In genomic region chr20:45909817-45910669, GRCh38 we compare ENCODE assay signal across 1 cellular context.
A peak's percentile ranks its signal among the peaks of the same experiment; 100 is the strongest.
TF ChIP-seq lines count a peak whose summit lies in the region.

No MANE protein-coding gene starts in this region.

TF ChIP-seq in HepG2, 621 proteins besides CTCF, POLR2A, EP300 and RAD21 (continued from another document and continues in another):
- TF ChIP-seq RARA (CRISPR knock-in tag; IDR thresholded peaks at IDR 0.05) (peak; percentile 96), ZBTB7A (CRISPR knock-in tag; IDR thresholded peaks at IDR 0.05) (no peak), AGO1 (IDR thresholded peaks at IDR 0.05; ENCODE audit: low read depth, low read length, poor library complexity, severe bottlenecking) (no peak), MXI1 (IDR thresholded peaks at IDR 0.05; ENCODE audit: borderline replicate concordance, low read depth, low read length) (no peak), FOXM1 (CRISPR knock-in tag; IDR thresholded peaks at IDR 0.05) (no peak), ZNF747 (CRISPR knock-in tag; IDR thresholded peaks at IDR 0.05; ENCODE audit: borderline replicate concordance) (no peak), MYPOP (CRISPR knock-in tag; IDR thresholded peaks at IDR 0.05) (no peak; the same call in 1 of the 2 replicates), HNRNPLL (IDR thresholded peaks at IDR 0.05; ENCODE audit: low read depth, low read length, poor library complexity, severe bottlenecking) (no peak), EHMT2 (IDR thresholded peaks at IDR 0.05; ENCODE audit: borderline replicate concordance, low read depth, low read length) (no peak), ARNTL (CRISPR knock-in tag; IDR thresholded peaks at IDR 0.05) (peak; percentile 58; the same call in 1 of the 2 replicates), ARID5B (CRISPR knock-in tag; IDR thresholded peaks at IDR 0.05) (peak; percentile 78), FOXK2 (IDR thresholded peaks at IDR 0.05) (no peak), RBFOX2 (IDR thresholded peaks at IDR 0.05; ENCODE audit: low read depth, low read length) (0 out of 2 replicates have a peak, but pooled peaks have one; percentile 1), ZNF441 (CRISPR knock-in tag; IDR thresholded peaks at IDR 0.05; ENCODE audit: borderline replicate concordance) (peak; percentile 18; the same call in 1 of the 2 replicates), ZSCAN31 (CRISPR knock-in tag; IDR thresholded peaks at IDR 0.05; ENCODE audit: low read depth) (peak; percentile 53; the same call in 1 of the 2 replicates), AGO2 (optimal IDR thresholded peaks at IDR 0.05; ENCODE audit: low read depth, low read length) (no peak), ADNP (CRISPR knock-in tag; IDR thresholded peaks at IDR 0.05) (peak; percentile 62; the same call in 1 of the 2 replicates), KMT2B (CRISPR knock-in tag; IDR thresholded peaks at IDR 0.05) (0 out of 2 replicates have a peak, but pooled peaks have one; percentile 10), E2F1 (CRISPR knock-in tag; IDR thresholded peaks at IDR 0.05) (peak; percentile 52; the same call in 1 of the 2 replicates), ZSCAN12 (CRISPR knock-in tag; IDR thresholded peaks at IDR 0.05) (no peak), ZMYM4 (CRISPR knock-in tag; IDR thresholded peaks at IDR 0.05) (no peak; the same call in 1 of the 2 replicates), ZNF17 (CRISPR knock-in tag; IDR thresholded peaks at IDR 0.05) (no peak), MED13 (CRISPR knock-in tag; IDR thresholded peaks at IDR 0.05) (no peak), ZFP1 (CRISPR knock-in tag; IDR thresholded peaks at IDR 0.05) (no peak), ZNF546 (CRISPR knock-in tag; conservative IDR thresholded peaks at IDR 0.05) (no peak), ZNF563 (CRISPR knock-in tag; IDR thresholded peaks at IDR 0.05) (peak; percentile 36; the same call in 1 of the 2 replicates), SRSF1 (optimal IDR thresholded peaks at IDR 0.05; ENCODE audit: low read depth, low read length) (no peak), PRPF4 (IDR thresholded peaks at IDR 0.05; ENCODE audit: low read depth, low read length, poor library complexity, severe bottlenecking) (peak; percentile 11), TARDBP (CRISPR knock-in tag; IDR thresholded peaks at IDR 0.05) (peak; percentile 66; the same call in 1 of the 2 replicates), ZNF562 (CRISPR knock-in tag; IDR thresholded peaks at IDR 0.05; ENCODE audit: borderline replicate concordance) (no peak), NFE2 (CRISPR knock-in tag; IDR thresholded peaks at IDR 0.05) (no peak), PITX1 (CRISPR knock-in tag; IDR thresholded peaks at IDR 0.05) (no peak), HDAC2 (CRISPR knock-in tag; IDR thresholded peaks at IDR 0.05) (peak; percentile 61), ARHGAP35 (CRISPR knock-in tag; IDR thresholded peaks at IDR 0.05; ENCODE audit: borderline replicate concordance) (no peak), THAP7 (CRISPR knock-in tag; IDR thresholded peaks at IDR 0.05) (no peak), HNF4G (IDR thresholded peaks at IDR 0.05; ENCODE audit: borderline replicate concordance, low read depth, low read length) (0 out of 2 replicates have a peak, but pooled peaks have one; percentile 22), HNF4G (CRISPR knock-in tag; IDR thresholded peaks at IDR 0.05; ENCODE audit: borderline replicate concordance, low read depth) (peak; percentile 21; the same call in 1 of the 2 replicates), SP2 (CRISPR knock-in tag; IDR thresholded peaks at IDR 0.05) (no peak)
- TF ChIP-seq, protein P1, sequence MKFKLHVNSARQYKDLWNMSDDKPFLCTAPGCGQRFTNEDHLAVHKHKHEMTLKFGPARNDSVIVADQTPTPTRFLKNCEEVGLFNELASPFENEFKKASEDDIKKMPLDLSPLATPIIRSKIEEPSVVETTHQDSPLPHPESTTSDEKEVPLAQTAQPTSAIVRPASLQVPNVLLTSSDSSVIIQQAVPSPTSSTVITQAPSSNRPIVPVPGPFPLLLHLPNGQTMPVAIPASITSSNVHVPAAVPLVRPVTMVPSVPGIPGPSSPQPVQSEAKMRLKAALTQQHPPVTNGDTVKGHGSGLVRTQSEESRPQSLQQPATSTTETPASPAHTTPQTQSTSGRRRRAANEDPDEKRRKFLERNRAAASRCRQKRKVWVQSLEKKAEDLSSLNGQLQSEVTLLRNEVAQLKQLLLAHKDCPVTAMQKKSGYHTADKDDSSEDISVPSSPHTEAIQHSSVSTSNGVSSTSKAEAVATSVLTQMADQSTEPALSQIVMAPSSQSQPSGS (CRISPR knock-in tag; IDR thresholded peaks at IDR 0.05), result no peak
- TF ChIP-seq, protein P2, sequence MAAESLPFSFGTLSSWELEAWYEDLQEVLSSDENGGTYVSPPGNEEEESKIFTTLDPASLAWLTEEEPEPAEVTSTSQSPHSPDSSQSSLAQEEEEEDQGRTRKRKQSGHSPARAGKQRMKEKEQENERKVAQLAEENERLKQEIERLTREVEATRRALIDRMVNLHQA (CRISPR knock-in tag; IDR thresholded peaks at IDR 0.05), result no peak
- TF ChIP-seq, protein P3, sequence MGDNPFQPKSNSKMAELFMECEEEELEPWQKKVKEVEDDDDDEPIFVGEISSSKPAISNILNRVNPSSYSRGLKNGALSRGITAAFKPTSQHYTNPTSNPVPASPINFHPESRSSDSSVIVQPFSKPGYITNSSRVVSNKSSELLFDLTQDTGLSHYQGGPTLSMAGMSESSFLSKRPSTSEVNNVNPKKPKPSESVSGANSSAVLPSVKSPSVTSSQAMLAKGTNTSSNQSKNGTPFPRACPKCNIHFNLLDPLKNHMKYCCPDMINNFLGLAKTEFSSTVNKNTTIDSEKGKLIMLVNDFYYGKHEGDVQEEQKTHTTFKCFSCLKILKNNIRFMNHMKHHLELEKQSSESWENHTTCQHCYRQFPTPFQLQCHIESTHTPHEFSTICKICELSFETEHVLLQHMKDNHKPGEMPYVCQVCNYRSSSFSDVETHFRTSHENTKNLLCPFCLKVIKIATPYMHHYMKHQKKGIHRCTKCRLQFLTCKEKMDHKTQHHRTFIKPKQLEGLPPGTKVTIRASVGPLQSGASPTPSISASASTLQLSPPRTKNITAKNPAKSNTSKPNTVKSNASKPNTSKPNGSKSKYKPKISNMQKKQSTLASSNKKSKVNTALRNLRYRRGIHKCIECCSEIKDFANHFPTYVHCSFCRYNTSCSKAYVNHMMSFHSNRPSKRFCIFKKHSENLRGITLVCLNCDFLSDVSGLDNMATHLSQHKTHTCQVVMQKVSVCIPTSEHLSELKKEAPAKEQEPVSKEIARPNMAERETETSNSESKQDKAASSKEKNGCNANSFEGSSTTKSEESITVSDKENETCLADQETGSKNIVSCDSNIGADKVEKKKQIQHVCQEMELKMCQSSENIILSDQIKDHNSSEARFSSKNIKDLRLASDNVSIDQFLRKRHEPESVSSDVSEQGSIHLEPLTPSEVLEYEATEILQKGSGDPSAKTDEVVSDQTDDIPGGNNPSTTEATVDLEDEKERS (CRISPR knock-in tag; IDR thresholded peaks at IDR 0.05), result peak; percentile 53; the same call in 1 of the 2 replicates
- TF ChIP-seq, protein P4, sequence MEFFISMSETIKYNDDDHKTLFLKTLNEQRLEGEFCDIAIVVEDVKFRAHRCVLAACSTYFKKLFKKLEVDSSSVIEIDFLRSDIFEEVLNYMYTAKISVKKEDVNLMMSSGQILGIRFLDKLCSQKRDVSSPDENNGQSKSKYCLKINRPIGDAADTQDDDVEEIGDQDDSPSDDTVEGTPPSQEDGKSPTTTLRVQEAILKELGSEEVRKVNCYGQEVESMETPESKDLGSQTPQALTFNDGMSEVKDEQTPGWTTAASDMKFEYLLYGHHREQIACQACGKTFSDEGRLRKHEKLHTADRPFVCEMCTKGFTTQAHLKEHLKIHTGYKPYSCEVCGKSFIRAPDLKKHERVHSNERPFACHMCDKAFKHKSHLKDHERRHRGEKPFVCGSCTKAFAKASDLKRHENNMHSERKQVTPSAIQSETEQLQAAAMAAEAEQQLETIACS (CRISPR knock-in tag; IDR thresholded peaks at IDR 0.05), result no peak
- TF ChIP-seq, protein P5, sequence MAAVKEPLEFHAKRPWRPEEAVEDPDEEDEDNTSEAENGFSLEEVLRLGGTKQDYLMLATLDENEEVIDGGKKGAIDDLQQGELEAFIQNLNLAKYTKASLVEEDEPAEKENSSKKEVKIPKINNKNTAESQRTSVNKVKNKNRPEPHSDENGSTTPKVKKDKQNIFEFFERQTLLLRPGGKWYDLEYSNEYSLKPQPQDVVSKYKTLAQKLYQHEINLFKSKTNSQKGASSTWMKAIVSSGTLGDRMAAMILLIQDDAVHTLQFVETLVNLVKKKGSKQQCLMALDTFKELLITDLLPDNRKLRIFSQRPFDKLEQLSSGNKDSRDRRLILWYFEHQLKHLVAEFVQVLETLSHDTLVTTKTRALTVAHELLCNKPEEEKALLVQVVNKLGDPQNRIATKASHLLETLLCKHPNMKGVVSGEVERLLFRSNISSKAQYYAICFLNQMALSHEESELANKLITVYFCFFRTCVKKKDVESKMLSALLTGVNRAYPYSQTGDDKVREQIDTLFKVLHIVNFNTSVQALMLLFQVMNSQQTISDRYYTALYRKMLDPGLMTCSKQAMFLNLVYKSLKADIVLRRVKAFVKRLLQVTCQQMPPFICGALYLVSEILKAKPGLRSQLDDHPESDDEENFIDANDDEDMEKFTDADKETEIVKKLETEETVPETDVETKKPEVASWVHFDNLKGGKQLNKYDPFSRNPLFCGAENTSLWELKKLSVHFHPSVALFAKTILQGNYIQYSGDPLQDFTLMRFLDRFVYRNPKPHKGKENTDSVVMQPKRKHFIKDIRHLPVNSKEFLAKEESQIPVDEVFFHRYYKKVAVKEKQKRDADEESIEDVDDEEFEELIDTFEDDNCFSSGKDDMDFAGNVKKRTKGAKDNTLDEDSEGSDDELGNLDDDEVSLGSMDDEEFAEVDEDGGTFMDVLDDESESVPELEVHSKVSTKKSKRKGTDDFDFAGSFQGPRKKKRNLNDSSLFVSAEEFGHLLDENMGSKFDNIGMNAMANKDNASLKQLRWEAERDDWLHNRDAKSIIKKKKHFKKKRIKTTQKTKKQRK (IDR thresholded peaks at IDR 0.05; ENCODE audit: low read length), result no peak
- TF ChIP-seq, protein P6, sequence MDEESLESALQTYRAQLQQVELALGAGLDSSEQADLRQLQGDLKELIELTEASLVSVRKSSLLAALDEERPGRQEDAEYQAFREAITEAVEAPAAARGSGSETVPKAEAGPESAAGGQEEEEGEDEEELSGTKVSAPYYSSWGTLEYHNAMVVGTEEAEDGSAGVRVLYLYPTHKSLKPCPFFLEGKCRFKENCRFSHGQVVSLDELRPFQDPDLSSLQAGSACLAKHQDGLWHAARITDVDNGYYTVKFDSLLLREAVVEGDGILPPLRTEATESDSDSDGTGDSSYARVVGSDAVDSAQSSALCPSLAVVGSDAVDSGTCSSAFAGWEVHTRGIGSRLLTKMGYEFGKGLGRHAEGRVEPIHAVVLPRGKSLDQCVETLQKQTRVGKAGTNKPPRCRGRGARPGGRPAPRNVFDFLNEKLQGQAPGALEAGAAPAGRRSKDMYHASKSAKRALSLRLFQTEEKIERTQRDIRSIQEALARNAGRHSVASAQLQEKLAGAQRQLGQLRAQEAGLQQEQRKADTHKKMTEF (CRISPR knock-in tag; IDR thresholded peaks at IDR 0.05), result 0 out of 2 replicates have a peak, but pooled peaks have one; percentile 53
